ENCODE assay signal across 8 cellular contexts in genomic region chr1:35269190-35269988, GRCh38. TPM values are rescaled to one million over a fixed set of nuclear protein-coding genes. Genes with fewer than 3 reads are reported as not detected.
A peak's percentile ranks its signal among the peaks of the same experiment; 100 is the strongest.
DNase-seq lines count a peak whose midpoint lies in the region; ATAC-seq and TF ChIP-seq lines count a peak whose summit lies in the region.

No MANE protein-coding gene starts in this region.

- peak overlapping the region; percentile 60 for H3K4me2 ChIP-seq in mesendoderm (ENCODE audit: low read length)

- no peak for TF ChIP-seq POLR2A in vagina (IDR thresholded peaks at IDR 0.05)

- peak overlapping the region; percentile 89 for H3K4me3 ChIP-seq in brain microvascular endothelial cell (ENCODE audit: low read depth, low read length)
- H3K4me3 ChIP-seq in mesendoderm (ENCODE audit: low read length): peak overlapping the region; percentile 15
- peak overlapping the region; percentile 90 to 93 for H3K4me3 ChIP-seq in vagina

- no peak overlapping the region for H3K23ac ChIP-seq in mesendoderm (ENCODE audit: low read length)

- in situ Hi-C loops in brain microvascular endothelial cell (cut with HindIII; ENCODE audit: low pct_ligation_motif_present, low sequenced_read_pairs): no loop called here

- intact Hi-C loops in vagina (cut with DNase I): no loop called here

- peak; percentile 20 for DNase-seq in GM03348 (ENCODE audit: low spot score)
- peak; percentile 41 to 42 for DNase-seq in Kasumi-1 (lab: John Stamatoyannopoulos, UW)
- no peak for DNase-seq in brain microvascular endothelial cell
- DNase-seq in mesendoderm: peak; percentile 32
- no peak for DNase-seq in vagina (ENCODE audit: extremely low spot score in 2 of 2)
- DNase-seq in DMS153 treated with DMSO at 0.1 percent for 48 hours (lab: John Stamatoyannopoulos, UW; ENCODE audit: unreplicated experiment): no peak

- H3K79me1 ChIP-seq in mesendoderm (ENCODE audit: low read length): peaks cover 2% of the 10 kb centered on the region

- H3K9me3 ChIP-seq in vagina: no peaks in the 10 kb centered on the region

- H3K18ac ChIP-seq in mesendoderm (ENCODE audit: low read length): peak overlapping the region; percentile 99

- H4K8ac ChIP-seq in mesendoderm (ENCODE audit: low read depth, low read length): peak overlapping the region; percentile 96

- TF ChIP-seq CTCF in brain microvascular endothelial cell (IDR thresholded peaks at IDR 0.05; ENCODE audit: low read depth, low read length, missing control alignments) (no peak), vagina (IDR thresholded peaks at IDR 0.05) (no peak)

- peak overlapping the region; percentile 47 for H3K9ac ChIP-seq in mesendoderm (ENCODE audit: low read length)

- H3K56ac ChIP-seq in mesendoderm (ENCODE audit: low read length): peak overlapping the region; percentile 80

- no peak overlapping the region for H4K5ac ChIP-seq in mesendoderm (ENCODE audit: low read length)

- H3K27me3 ChIP-seq in brain microvascular endothelial cell (replicated peaks) (no peaks in the 10 kb centered on the region), mesendoderm (ENCODE audit: insufficient read depth, low read length, poor library complexity) (no peaks in the 10 kb centered on the region), vagina (no peaks in the 10 kb centered on the region)

- H3K27ac ChIP-seq in brain microvascular endothelial cell: peak overlapping the region; percentile 94
- H3K27ac ChIP-seq in mesendoderm (ENCODE audit: low read depth, low read length): peak overlapping the region; percentile 69
- H3K27ac ChIP-seq in vagina: peak overlapping the region; percentile 73

- peaks cover 44% of the 10 kb centered on the region for H3K79me2 ChIP-seq in mesendoderm (ENCODE audit: control insufficient read depth, insufficient read depth, low read length)

- H2BK5ac ChIP-seq in mesendoderm (ENCODE audit: low read length): peak overlapping the region; percentile 19

- no CpG with 5 or more reads among the region's 24 CpGs for WGBS in mesendoderm (ENCODE audit: extremely low coverage, insufficient coverage, low lambda C conversion rate)

- ATAC-seq in HG03442 (IDR thresholded peaks at IDR 0.05; ENCODE audit: unreplicated experiment) (no peak), GM19328 (IDR thresholded peaks at IDR 0.05; ENCODE audit: unreplicated experiment) (no peak)

- peaks cover 3% of the 10 kb centered on the region for H3K4me1 ChIP-seq in mesendoderm (ENCODE audit: control insufficient read depth, low read depth, low read length)
- H3K4me1 ChIP-seq in vagina: peaks cover 35% of the 10 kb centered on the region

- H3K36me3 ChIP-seq in brain microvascular endothelial cell (replicated peaks) (no peaks in the 10 kb centered on the region), mesendoderm (ENCODE audit: control insufficient read depth, insufficient read depth, low read length) (no peaks in the 10 kb centered on the region), vagina (no peaks in the 10 kb centered on the region)

- no peak overlapping the region for H2AK5ac ChIP-seq in mesendoderm (ENCODE audit: low read length)

- peak overlapping the region; percentile 99 for H3K4ac ChIP-seq in mesendoderm (ENCODE audit: low read depth, low read length)

- H2BK15ac ChIP-seq in mesendoderm (replicated peaks; ENCODE audit: low read depth): no peak overlapping the region

- no peak overlapping the region for H2BK120ac ChIP-seq in mesendoderm (ENCODE audit: low read depth, low read length)

RNA-seq across cellular contexts. Expression of gene ZMYM4, which starts 0.9 kb away (rescaled TPM):
- 37.2 TPM for polyA plus RNA-seq in mesendoderm (2013, experiment 1 of 2)
- 38.8 TPM for polyA plus RNA-seq in mesendoderm (2013, experiment 2 of 2)
- total RNA-seq in vagina: 27.7 TPM

Comparison
In these comparisons a context has a peak if more than half of its experiments do, and no peak if none do; other contexts are left out.
1. DNase-seq: peak in GM03348 (single experiment), Kasumi-1 (2 of 2) and mesendoderm (single experiment); none in brain microvascular endothelial cell (single experiment), vagina (0 of 2) and DMS153 treated with DMSO at 0.1 percent for 48 hours (single experiment).
2. H3K4me3 ChIP-seq: peak in every context shown above with its lines; median percentile 92 in vagina; 89 in brain microvascular endothelial cell; 15 in mesendoderm.
3. Peak in every context shown above with its lines, with median percentiles within 50 percentile points of each other: H3K27ac ChIP-seq.